19 cellular contexts compared by ENCODE assay signal in genomic region chr9:114799441-114799840, GRCh38. TPM values are rescaled to one million over a fixed set of nuclear protein-coding genes. Genes with fewer than 3 reads are reported as not detected.
DNase-seq lines count a peak whose midpoint lies in the region; ATAC-seq, FAIRE-seq and TF ChIP-seq lines count a peak whose summit lies in the region.
"Had no signal": no experiment of that assay in that cellular context is flagged by ENCODE, and none has a peak within 500 bp of the region (broad histone marks: within the 10 kb centered on the region; RNA-seq: fewer than 3 reads in every experiment).

No MANE protein-coding gene starts in this region.

- no peak for FAIRE-seq in kidney (lab: Jason Lieb, UNC)
- FAIRE-seq: K562 had no signal

- no peaks in the 10 kb centered on the region for H3K79me2 ChIP-seq in trophoblast cell (ENCODE audit: control insufficient read depth, insufficient read depth, low read length, poor library complexity)

- no peak overlapping the region for H2BK12ac ChIP-seq in trophoblast cell (ENCODE audit: low read length)

- H3K14ac ChIP-seq in trophoblast cell (ENCODE audit: low read length): no peak overlapping the region

- no peaks in the 10 kb centered on the region for H3K9me3 ChIP-seq in kidney (ENCODE audit: control insufficient read depth in 1 of 2, low read length in 2 of 2)
- no peaks in the 10 kb centered on the region for H3K9me3 ChIP-seq in trophoblast cell (ENCODE audit: insufficient read depth, low read depth, low read length)
- H3K9me3 ChIP-seq: sigmoid colon, upper lobe of left lung had no signal

- peaks cover 20% of the 10 kb centered on the region for H3K79me1 ChIP-seq in trophoblast cell (ENCODE audit: low read length)

- H3K4me2 ChIP-seq in trophoblast cell (ENCODE audit: low read length): peak overlapping the region; percentile 14

- H3K36me3 Mint-ChIP-seq in T-helper 2 cell treated with Interferon-gamma antibody and Interleukin-4, amounts not matched to agents 5 μg/mL and 100 μg/mL, for 36 hours (ENCODE audit: low read depth): no peaks in the 10 kb centered on the region
- H3K36me3 Mint-ChIP-seq: activated naive CD4-positive, alpha-beta T cell treated with anti-CD3 and anti-CD28 coated beads, Interleukin-2, amount 50 U/mL, for 72 hours; naive B cell; stimulated activated memory B cell treated with anti-CD40 and anti-IgM and Interleukin-4, amounts not matched to agents 10 μg/mL and 1 μg/mL and 100 μg/mL, for 72 hours; T-cell had no signal

- DNase-seq in HK-2 (ENCODE audit: unreplicated experiment) (peak; percentile 22), SW480 (ENCODE audit: low spot score) (peak; percentile 17), kidney (peak; percentile 67), trophoblast cell (no peak), 8988T (no peak)
- no peak for DNase-seq in T-helper 2 cell treated with Interferon-gamma antibody and Interleukin-4, amounts not matched to agents 5 μg/mL and 100 μg/mL, for 36 hours (ENCODE audit: low spot score)
- DNase-seq: naive B cell, NCI-H446, sigmoid colon, T-cell, upper lobe of left lung had no signal

- no peaks in the 10 kb centered on the region for H3K36me3 ChIP-seq in kidney (ENCODE audit: control insufficient read depth in 1 of 2, insufficient read depth in 2 of 2, low read length in 2 of 2)
- peaks cover 2 to 3% of the 10 kb centered on the region in 2 experiments for H3K36me3 ChIP-seq in trophoblast cell (ENCODE audit: control insufficient read depth in 1 of 2, insufficient read depth in 2 of 2, low read length in 2 of 2)
- H3K36me3 ChIP-seq: cardiac muscle cell, sigmoid colon, upper lobe of left lung had no signal

- H3K27ac Mint-ChIP-seq in T-helper 2 cell treated with Interferon-gamma antibody and Interleukin-4, amounts not matched to agents 5 μg/mL and 100 μg/mL, for 36 hours: no peak overlapping the region
- H3K27ac Mint-ChIP-seq: CD14-positive monocyte; naive B cell; stimulated activated memory B cell treated with anti-CD40 and anti-IgM and Interleukin-4, amounts not matched to agents 10 μg/mL and 1 μg/mL and 100 μg/mL, for 72 hours; T-cell had no signal

- no peak overlapping the region for H2AK5ac ChIP-seq in trophoblast cell (ENCODE audit: low read length)

- no peak overlapping the region for H4K8ac ChIP-seq in trophoblast cell (ENCODE audit: low read depth, low read length)

- H3K27ac ChIP-seq in kidney (ENCODE audit: low read depth in 2 of 2, low read length in 2 of 2) (no peak overlapping the region), trophoblast cell (ENCODE audit: low read depth, low read length) (no peak overlapping the region)
- H3K27ac ChIP-seq: cardiac muscle cell, sigmoid colon, upper lobe of left lung had no signal

- no CpG with 5 or more reads among the region's 5 CpGs for WGBS in trophoblast cell (ENCODE audit: extremely low coverage, insufficient coverage, insufficient read length)

- no peak for TF ChIP-seq CTCF in kidney (IDR thresholded peaks at IDR 0.05; ENCODE audit: borderline replicate concordance, extremely low read depth, insufficient read depth)

- H3K4me1 Mint-ChIP-seq in T-helper 2 cell treated with Interferon-gamma antibody and Interleukin-4, amounts not matched to agents 5 μg/mL and 100 μg/mL, for 36 hours (ENCODE audit: low read depth): peaks cover 10% of the 10 kb centered on the region

- H3K18ac ChIP-seq in trophoblast cell (ENCODE audit: low read length): no peak overlapping the region

- intact Hi-C loops in kidney (cut with DNase I): no loop called here

- H3K4me3 ChIP-seq in kidney (ENCODE audit: low read length in 2 of 2): no peak overlapping the region
- no peak overlapping the region for H3K4me3 ChIP-seq in trophoblast cell (ENCODE audit: low read depth, low read length)
- H3K4me3 ChIP-seq: cardiac muscle cell, K562, sigmoid colon, upper lobe of left lung had no signal

- no peak for ATAC-seq in HG03045 (IDR thresholded peaks at IDR 0.05; ENCODE audit: unreplicated experiment)
- ATAC-seq in GM18873 (IDR thresholded peaks at IDR 0.05; ENCODE audit: low FRiP score, unreplicated experiment): no peak
- ATAC-seq: activated naive CD4-positive, alpha-beta T cell treated with anti-CD3 and anti-CD28 coated beads, Interleukin-2, amount 50 U/mL, for 72 hours; K562; Panc1; stimulated activated memory B cell treated with anti-CD40 and anti-IgM and Interleukin-4, amounts not matched to agents 10 μg/mL and 1 μg/mL and 100 μg/mL, for 72 hours; T-cell had no signal

- no peak overlapping the region for H3K23ac ChIP-seq in trophoblast cell (ENCODE audit: low read length)

- H3K9ac ChIP-seq in kidney (ENCODE audit: low read length in 2 of 2): no peak overlapping the region
- no peak overlapping the region for H3K9ac ChIP-seq in trophoblast cell (ENCODE audit: low read length)

- no peak overlapping the region for H2AFZ ChIP-seq in trophoblast cell (ENCODE audit: insufficient read depth, low read length, poor library complexity)

- no peak overlapping the region for H3K4ac ChIP-seq in trophoblast cell (ENCODE audit: low read depth, low read length)

- H3K4me1 ChIP-seq in kidney (ENCODE audit: control insufficient read depth in 1 of 2, insufficient read depth in 1 of 2, low read depth in 1 of 2, low read length in 2 of 2) (peaks cover 8 to 22% of the 10 kb centered on the region in 2 donors), trophoblast cell (ENCODE audit: control insufficient read depth in 1 of 2, insufficient read depth in 2 of 2, low read length in 2 of 2) (peaks cover 22 to 23% of the 10 kb centered on the region in 2 experiments)
- H3K4me1 ChIP-seq: sigmoid colon had no signal

- no peak overlapping the region for H2BK120ac ChIP-seq in trophoblast cell (ENCODE audit: insufficient read depth, low read length, poor library complexity)

- H4K12ac ChIP-seq in trophoblast cell (ENCODE audit: low read depth, low read length): no peak overlapping the region

- no peak overlapping the region for H3K4me3 Mint-ChIP-seq in T-helper 2 cell treated with Interferon-gamma antibody and Interleukin-4, amounts not matched to agents 5 μg/mL and 100 μg/mL, for 36 hours
- H3K4me3 Mint-ChIP-seq: CD14-positive monocyte; naive B cell; stimulated activated memory B cell treated with anti-CD40 and anti-IgM and Interleukin-4, amounts not matched to agents 10 μg/mL and 1 μg/mL and 100 μg/mL, for 72 hours; T-cell had no signal

- no peak overlapping the region for H2BK5ac ChIP-seq in trophoblast cell (ENCODE audit: low read depth, low read length, poor library complexity)

- no peaks in the 10 kb centered on the region for H3K27me3 ChIP-seq in trophoblast cell (ENCODE audit: insufficient read depth, low read length)
- H3K27me3 ChIP-seq: sigmoid colon, upper lobe of left lung had no signal

- H3K27me3 Mint-ChIP-seq in T-helper 2 cell treated with Interferon-gamma antibody and Interleukin-4, amounts not matched to agents 5 μg/mL and 100 μg/mL, for 36 hours (ENCODE audit: low read depth): peaks cover 21% of the 10 kb centered on the region
- H3K27me3 Mint-ChIP-seq: stimulated activated memory B cell treated with anti-CD40 and anti-IgM and Interleukin-4, amounts not matched to agents 10 μg/mL and 1 μg/mL and 100 μg/mL, for 72 hours; T-cell had no signal

- no peaks in the 10 kb centered on the region for H3K9me3 Mint-ChIP-seq in T-helper 2 cell treated with Interferon-gamma antibody and Interleukin-4, amounts not matched to agents 5 μg/mL and 100 μg/mL, for 36 hours
- H3K9me3 Mint-ChIP-seq: naive B cell; stimulated activated memory B cell treated with anti-CD40 and anti-IgM and Interleukin-4, amounts not matched to agents 10 μg/mL and 1 μg/mL and 100 μg/mL, for 72 hours; T-cell had no signal

- no peak overlapping the region for H4K91ac ChIP-seq in trophoblast cell (ENCODE audit: low read depth, low read length)

RNA-seq across cellular contexts. Expression of gene TNFSF15, which starts 6.4 kb away (rescaled TPM):
- 2.3 TPM for total RNA-seq in kidney
- 1.4 TPM for polyA plus RNA-seq in kidney (ENCODE audit: insufficient read depth, low read depth, low replicate concordance)
- polyA plus RNA-seq in trophoblast cell (2013): 9.4 and 10.8 TPM in 2 replicates
- total RNA-seq: cardiac muscle cell, K562 had no signal
- polyA plus RNA-seq: cardiac muscle cell, K562 had no signal

Comparison
In these comparisons a context has a peak if more than half of its experiments do, and no peak if none do; other contexts are left out.
1. DNase-seq: peak in HK-2 (single experiment), SW480 (single experiment) and kidney (single experiment); none in trophoblast cell (0 of 2), 8988T (single experiment) and T-helper 2 cell treated with Interferon-gamma antibody and Interleukin-4, amounts not matched to agents 5 μg/mL and 100 μg/mL, for 36 hours (single experiment).